19 cellular contexts compared by ENCODE assay signal in the genomic region with DNA sequence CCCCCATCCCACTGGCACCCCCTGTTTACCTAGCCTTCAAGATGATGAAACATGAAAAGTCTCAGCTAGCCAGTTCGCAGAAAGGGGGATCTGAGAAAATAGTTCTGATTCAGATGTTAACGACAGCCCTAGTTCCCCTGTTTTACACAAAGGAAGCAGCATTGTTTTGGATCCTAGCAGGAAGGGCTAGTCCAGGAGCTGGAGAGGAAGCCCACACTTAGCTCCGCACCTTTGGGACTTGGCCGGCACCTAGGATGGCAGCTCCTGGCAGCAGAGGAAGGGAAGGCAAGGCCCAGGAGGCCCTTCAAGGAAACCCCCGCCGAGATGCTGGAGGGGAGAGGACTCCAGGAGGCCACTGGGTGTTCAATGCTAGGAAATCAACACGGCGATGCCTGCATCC. TPM values are rescaled to one million over a fixed set of nuclear protein-coding genes. Genes with fewer than 3 reads are reported as not detected.
DNase-seq lines count a peak whose midpoint lies in the region; ATAC-seq, FAIRE-seq and TF ChIP-seq lines count a peak whose summit lies in the region.
"Had no signal": no experiment of that assay in that cellular context is flagged by ENCODE, and none has a peak within 500 bp of the region (broad histone marks: within the 10 kb centered on the region; RNA-seq: fewer than 3 reads in every experiment).

No MANE protein-coding gene starts in this region.

- H3K4me3 Mint-ChIP-seq in GM23338 = no peak overlapping the region; the same call in 2 of the 3 replicates
- H3K4me3 Mint-ChIP-seq: CD4-positive, alpha-beta T cell had no signal

- no peaks in the 10 kb centered on the region for H3K79me1 ChIP-seq in H1 (ENCODE audit: low read depth, low read length)

- peak; percentile 63 for ATAC-seq in GM23338

- no peak overlapping the region for H2BK12ac ChIP-seq in H1 (ENCODE audit: low read depth, low read length)

- H3K4me1 ChIP-seq in GM23338 (ENCODE audit: insufficient read depth) (peaks cover 8% of the 10 kb centered on the region), H1 (replicated peaks in 1 of 4; ENCODE audit: control insufficient read depth in 3 of 4, insufficient read depth in 4 of 4, low read length in 3 of 4) (peaks cover 0 to 12% (median 2%) of the 10 kb centered on the region in 4 experiments; a peak in 5 of 7 replicates)
- H3K4me1 ChIP-seq: HAP-1 had no signal

- H4K20me1 ChIP-seq in GM23338 (replicated peaks; ENCODE audit: insufficient read depth) = no peaks in the 10 kb centered on the region
- no peaks in the 10 kb centered on the region for H4K20me1 ChIP-seq in H1 (replicated peaks in 1 of 2; ENCODE audit: control insufficient read depth in 1 of 2, insufficient read depth in 2 of 2, low read length in 2 of 2)

- H2BK20ac ChIP-seq in H1 (ENCODE audit: low read length) = 0 out of 2 replicates have a peak overlapping the region, but pooled peaks have one; percentile 24

- no peaks in the 10 kb centered on the region for H3K9me3 ChIP-seq in H1 (ENCODE audit: insufficient read depth in 2 of 2, low read depth in 1 of 2, low read length in 1 of 2)
- H3K9me3 ChIP-seq: Caco-2, HAP-1 had no signal

- H4K91ac ChIP-seq in H1 (replicated peaks; ENCODE audit: insufficient read length, low read length) = no peak overlapping the region

- no peak overlapping the region for H3K9ac ChIP-seq in H1 (replicated peaks in 1 of 4; ENCODE audit: extremely low read depth in 1 of 4, low read depth in 3 of 4, low read length in 3 of 4)
- H3K9ac ChIP-seq: GM23248 had no signal

- TF ChIP-seq CTCF in GM23338 (conservative IDR thresholded peaks at IDR 0.05; ENCODE audit: low read depth in 2 of 2) = no peak
- no peak for TF ChIP-seq CTCF in H1 (IDR thresholded peaks at IDR 0.05; ENCODE audit: control extremely low read depth in 1 of 3, insufficient read depth in 1 of 3, low read depth in 1 of 3, low read length in 3 of 3)
- TF ChIP-seq CTCF in coronary artery (IDR thresholded peaks at IDR 0.05) = no peak

- peaks cover 4% of the 10 kb centered on the region for H3K27me3 Mint-ChIP-seq in GM23338 (ENCODE audit: insufficient read depth, low read depth, poor library complexity)

- H3K23me2 ChIP-seq in H1 (ENCODE audit: low read depth, low read length) = no peaks in the 10 kb centered on the region

- POLR2A ChIA-PET in H1 (lab: Charles Lee; ENCODE audit: partially characterized antibody) = no interaction called here

- H3K36me3 Mint-ChIP-seq in GM23338 (ENCODE audit: low read depth) = peaks cover 35% of the 10 kb centered on the region

- no peak overlapping the region for H2BK120ac ChIP-seq in H1 (replicated peaks; ENCODE audit: low read depth, low read length)

- no peak overlapping the region for H3K18ac ChIP-seq in H1 (ENCODE audit: extremely low read depth, low read length)

- H3K4me2 ChIP-seq in GM23338 (peak overlapping the region; percentile 57; the same call in 1 of the 2 replicates), H1 (ENCODE audit: insufficient read depth in 1 of 2, low read depth in 2 of 2, low read length in 2 of 2) (0 out of 4 replicates have a peak overlapping the region, but pooled peaks of 1 of the 2 experiments have one; percentile 17)

- H3K27me3 ChIP-seq in GM23338 (ENCODE audit: insufficient read depth) (no peaks in the 10 kb centered on the region), H7 (ENCODE audit: control insufficient read depth, insufficient read depth, low read length) (no peaks in the 10 kb centered on the region), H1 (replicated peaks in 1 of 4; ENCODE audit: control insufficient read depth in 3 of 4, extremely low read depth in 1 of 4, insufficient read depth in 3 of 4, low read length in 3 of 4) (no peaks in the 10 kb centered on the region)

- no peaks in the 10 kb centered on the region for H3K79me2 ChIP-seq in GM23338 (replicated peaks; ENCODE audit: insufficient read depth)
- no peaks in the 10 kb centered on the region for H3K79me2 ChIP-seq in H1 (ENCODE audit: control insufficient read depth in 1 of 2, insufficient read depth in 2 of 2, low read length in 2 of 2)

- no peak overlapping the region for H3K56ac ChIP-seq in H1 (replicated peaks; ENCODE audit: insufficient read length, low read depth, low read length)

- TF ChIP-seq RAD21 in H1 (IDR thresholded peaks at IDR 0.05 in 1 of 2, conservative IDR thresholded peaks at IDR 0.05 in 1 of 2; ENCODE audit: low read depth in 2 of 2, low read length in 2 of 2) = no peak

- H3K9me2 ChIP-seq in GM23338 (ENCODE audit: insufficient read depth) = peaks cover 24% of the 10 kb centered on the region; the same call in 1 of the 2 replicates

- peak overlapping the region; percentile 27 for H3K4ac ChIP-seq in H1 (replicated peaks; ENCODE audit: insufficient read length, low read depth, low read length)

- H3K36me3 ChIP-seq in GM23338 (ENCODE audit: insufficient read depth) (no peaks in the 10 kb centered on the region), H7 (replicated peaks; ENCODE audit: control insufficient read depth, insufficient read depth, low read length) (no peaks in the 10 kb centered on the region), H1 (ENCODE audit: control insufficient read depth in 2 of 4, insufficient read depth in 4 of 4, low read length in 3 of 4) (no peaks in the 10 kb centered on the region)
- H3K36me3 ChIP-seq: HAP-1 had no signal

- peak; percentile 49 for DNase-seq in GM23338 (ENCODE audit: low spot score)
- peak; percentile 61 for DNase-seq in H7
- DNase-seq in H1 (ENCODE audit: low read depth in 1 of 2, low spot score in 2 of 2) = no peak
- peak; percentile 44 for DNase-seq in islet precursor cell
- DNase-seq in coronary artery (ENCODE audit: low spot score) = no peak
- DNase-seq in NCI-H2196 treated with DMSO at 0.1 percent for 48 hours (lab: John Stamatoyannopoulos, UW; ENCODE audit: unreplicated experiment) = no peak
- DNase-seq in NCI-H2196 (lab: John Stamatoyannopoulos, UW; ENCODE audit: unreplicated experiment) = no peak
- DNase-seq: AML-193; Caco-2; CD4-positive, alpha-beta T cell; GM23248 had no signal

- H2BK15ac ChIP-seq in H1 (ENCODE audit: low read length) = no peak overlapping the region

- CTCF ChIA-PET in H1 (lab: Charles Lee; ENCODE audit: partially characterized antibody) = no interaction called here

- H2AFZ ChIP-seq in GM23338 (peak overlapping the region; percentile 70; the same call in 1 of the 2 replicates), H1 (ENCODE audit: low read length) (0 out of 2 replicates have a peak overlapping the region, but pooled peaks have one; percentile 70)
- H2AFZ ChIP-seq: GM23248 had no signal

- WGBS in H1 (ENCODE audit: extremely low coverage in 1 of 2, insufficient coverage in 1 of 2, insufficient read length in 1 of 2, insufficient replicate concordance in 2 of 2, low coverage in 1 of 2, low lambda C conversion rate in 2 of 2, missing lambda C conversion rate in 1 of 2), 2 experiments = 69% methylated on average over 8 of the region's 8 CpGs; no CpG with 5 or more reads in 1 of the 2 experiments

- no peak overlapping the region for H3K27ac Mint-ChIP-seq in GM23338
- H3K27ac Mint-ChIP-seq: CD4-positive, alpha-beta T cell had no signal

- H3K4me3 ChIP-seq in GM23338 (no peak overlapping the region), H7 (ENCODE audit: insufficient read depth, low read depth, low read length) (no peak overlapping the region), H1 (ENCODE audit: extremely low read depth in 1 of 4, insufficient read depth in 2 of 4, low read depth in 3 of 4, low read length in 4 of 4) (no peak overlapping the region), coronary artery (no peak overlapping the region)
- H3K4me3 ChIP-seq: GM23248, HAP-1 had no signal

- FAIRE-seq in H1 (lab: Jason Lieb, UNC) = no peak
- FAIRE-seq: A204.1, D721Med, G401.6, GM12891, GM19239 had no signal

- no peak overlapping the region for H2AK5ac ChIP-seq in H1 (ENCODE audit: low read depth, low read length)

- H3F3A ChIP-seq in GM23338 (replicated peaks; ENCODE audit: low read depth) = no peaks in the 10 kb centered on the region

- peak overlapping the region; percentile 1; the same call in 1 of the 2 replicates for H2BK5ac ChIP-seq in H1 (ENCODE audit: low read depth, low read length)

- H3K23ac ChIP-seq in H1 (ENCODE audit: insufficient read length) = no peak overlapping the region

- no peak for TF ChIP-seq POLR2A in H1 (IDR thresholded peaks at IDR 0.05; ENCODE audit: control extremely low read depth in 1 of 2, low read depth in 2 of 2, low read length in 2 of 2)

- H3K9me3 Mint-ChIP-seq in GM23338 = peaks cover 25% of the 10 kb centered on the region
- H3K9me3 Mint-ChIP-seq: CD4-positive, alpha-beta T cell had no signal

- no peak overlapping the region for H4K8ac ChIP-seq in H1 (ENCODE audit: extremely low read depth, insufficient read depth, low read length)

- no peak overlapping the region for H4K5ac ChIP-seq in H1 (ENCODE audit: insufficient read length, low read depth, low read length)

- H3K4me1 Mint-ChIP-seq in GM23338 = peaks cover 32% of the 10 kb centered on the region

- H3K27ac ChIP-seq in GM23338 (ENCODE audit: low read depth) (no peak overlapping the region), H1 (ENCODE audit: low read depth, low read length) (no peak overlapping the region), coronary artery (no peak overlapping the region)
- H3K27ac ChIP-seq: C4-2B, GM23248, HL-60 had no signal

- no peak for TF ChIP-seq EP300 in H1 (IDR thresholded peaks at IDR 0.05; ENCODE audit: borderline replicate concordance in 1 of 2, low read depth in 2 of 2, low read length in 2 of 2)

- no peak overlapping the region for H3K14ac ChIP-seq in H1 (ENCODE audit: insufficient read length)

TF ChIP-seq in GM23338, 12 proteins besides CTCF, POLR2A, EP300 and RAD21 (continues in another document):
- TF ChIP-seq STAT1 (IDR thresholded peaks at IDR 0.05; ENCODE audit: unreplicated experiment) (no peak), EZH2 (IDR thresholded peaks at IDR 0.05; ENCODE audit: low read depth, unreplicated experiment) (no peak)

TF ChIP-seq in H1, 55 proteins besides CTCF, POLR2A, EP300 and RAD21 (continues in another document):
- TF ChIP-seq CEBPB (IDR thresholded peaks at IDR 0.05; ENCODE audit: low read depth, low read length) = no peak
- TF ChIP-seq GABPA (IDR thresholded peaks at IDR 0.05; ENCODE audit: borderline replicate concordance, insufficient read depth, low read length) = no peak
- TF ChIP-seq SP2 (IDR thresholded peaks at IDR 0.05; ENCODE audit: low read length) = no peak
- no peak for TF ChIP-seq SP4 (IDR thresholded peaks at IDR 0.05; ENCODE audit: low read length)

RNA-seq across cellular contexts. Expression of gene MGMT, which starts 29.0 kb away (rescaled TPM):
- total RNA-seq in GM23338 (2014; rRNA removed; shearing (Covaris generic)) = 19.3 and 21.9 TPM in 2 replicates
- polyA plus RNA-seq in GM23338 (2016; fragmentation: Nextera tagmentation; extraction: Ambion mirVana) (19.2 and 21.9 TPM in 2 replicates), H1 (2011; rRNA removed) (10.7 and 14.3 TPM in 2 replicates)
- 18.6 and 21.9 TPM in 2 replicates for total RNA-seq in H7 (2014; rRNA removed; shearing (Covaris generic))
- 9.1 and 9.9 TPM in 2 replicates for total RNA-seq in H1 (2021; fragmentation: NEBNext Ultra II Directional; extraction: Animal tissue kit (Norgen Biotek cat#: 25700))
- polyA plus RNA-seq in H1 (2011; cell fraction: cytosol; rRNA removed) = 11.6 TPM
- 13.5 TPM for polyA plus RNA-seq in H1 (2011; cell fraction: nucleus; rRNA removed)
- polyA plus RNA-seq in H1 (2012, experiment 1 of 2) = 6.8 to 12.4 TPM (median 9.7 TPM) in 4 replicates
- 11.6 TPM for polyA plus RNA-seq in H1 (2012, experiment 2 of 2)
- polyA plus RNA-seq in H1 (2013, experiment 1 of 2) = 7.7 TPM
- polyA plus RNA-seq in H1 (2013, experiment 2 of 2) = 8.2 TPM
- polyA minus RNA-seq in H1 (2011; rRNA and poly(A)+ RNA removed) = 8.0 and 8.2 TPM in 2 replicates
- 4.4 TPM for polyA minus RNA-seq in H1 (2011; cell fraction: cytosol; rRNA and poly(A)+ RNA removed)
- 26.9 TPM for polyA minus RNA-seq in H1 (2011; cell fraction: nucleus; rRNA and poly(A)+ RNA removed)

Comparison
In these comparisons a context has a peak if more than half of its experiments do, and no peak if none do; other contexts are left out.
1. DNase-seq: peak in GM23338 (single experiment), H7 (single experiment) and islet precursor cell (single experiment); none in H1 (0 of 2), coronary artery (single experiment), NCI-H2196 treated with DMSO at 0.1 percent for 48 hours (single experiment) and NCI-H2196 (single experiment).